ENCODE assay signal across 22 cellular contexts in the genomic region with DNA sequence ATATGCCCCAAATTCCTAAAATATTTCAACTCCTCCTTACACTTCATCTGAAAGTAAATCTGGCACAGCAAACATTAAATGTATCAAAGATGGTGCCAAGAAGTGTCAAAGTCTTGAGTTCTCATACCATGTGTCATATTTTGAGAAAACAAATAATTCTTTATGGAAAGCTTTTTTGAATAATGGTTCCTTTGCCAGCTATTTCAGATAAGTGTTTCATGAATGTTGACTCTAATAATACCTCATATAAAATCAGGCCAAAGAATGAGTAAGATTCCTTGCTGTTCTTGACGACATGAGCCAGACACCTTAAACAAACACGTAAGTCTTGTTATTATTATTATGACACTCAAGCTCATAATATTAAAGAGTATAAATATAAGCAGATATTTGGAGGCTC.
"Had no signal": no experiment of that assay in that cellular context is flagged by ENCODE, and none has a peak within 500 bp of the region (broad histone marks: within the 10 kb centered on the region; RNA-seq: fewer than 3 reads in every experiment).

No MANE protein-coding gene starts in this region.

- H3K36me3 Mint-ChIP-seq: immature natural killer cell, memory B cell, mesothelial cell of epicardium, natural killer cell had no signal

- ATAC-seq: foreskin keratinocyte, lower lobe of right lung, natural killer cell, upper lobe of right lung had no signal

- H3K9me3 ChIP-seq: esophagus muscularis mucosa, left ventricle myocardium inferior, lower lobe of right lung, right atrium auricular region, tibial nerve, upper lobe of right lung, vagina had no signal

- H3K4me1 Mint-ChIP-seq: immature natural killer cell, memory B cell, natural killer cell, neural crest cell had no signal

- H3K4me1 ChIP-seq: foreskin keratinocyte, lower lobe of right lung, upper lobe of right lung, vagina had no signal

- H3K27ac ChIP-seq: epithelial cell of prostate, foreskin keratinocyte, left ventricle myocardium inferior, lower lobe of right lung, right atrium auricular region, tibial nerve, upper lobe of right lung, vagina had no signal

- FAIRE-seq: endometrium, keratinocyte had no signal

- H3K27ac Mint-ChIP-seq: immature natural killer cell, memory B cell, mesothelial cell of epicardium, natural killer cell had no signal

- H3K4me2 ChIP-seq: smooth muscle cell had no signal

- DNase-seq: effector memory CD4-positive, alpha-beta T cell; foreskin keratinocyte; immature natural killer cell; left cardiac atrium; left ventricle myocardium inferior; lower lobe of right lung; natural killer cell; posterior cingulate gyrus; stimulated activated CD4-positive, alpha-beta T cell treated with anti-CD3 and anti-CD28 coated beads, Interleukin-2, amount 100 ng/mL, for 48 hours; stimulated activated naive CD4-positive, alpha-beta T cell treated with Interleukin-2 at 50 U/mL for 16 hours; upper lobe of right lung had no signal

- H3K9me3 Mint-ChIP-seq: mesothelial cell of epicardium, neural crest cell had no signal

- H3K36me3 ChIP-seq: esophagus muscularis mucosa, left ventricle myocardium inferior, lower lobe of right lung, right atrium auricular region, tibial nerve, upper lobe of right lung, vagina had no signal

- H3K4me3 ChIP-seq: esophagus muscularis mucosa, left ventricle myocardium inferior, lower lobe of right lung, right atrium auricular region, smooth muscle cell, tibial nerve, upper lobe of right lung, vagina had no signal

- H3K4me3 Mint-ChIP-seq: immature natural killer cell, memory B cell, mesothelial cell of epicardium, natural killer cell, neural crest cell had no signal

- H3K27me3 Mint-ChIP-seq: memory B cell had no signal

- H3K27me3 ChIP-seq: esophagus muscularis mucosa, foreskin keratinocyte, right atrium auricular region, tibial nerve, upper lobe of right lung, vagina had no signal
